In genomic region chr2:220931491-220931890, GRCh38 we compare ENCODE assay signal across 13 cellular contexts.
DNase-seq lines count a peak whose midpoint lies in the region; ATAC-seq, FAIRE-seq and TF ChIP-seq lines count a peak whose summit lies in the region.
"Had no signal": no experiment of that assay in that cellular context is flagged by ENCODE, and none has a peak within 500 bp of the region (broad histone marks: within the 10 kb centered on the region; RNA-seq: fewer than 3 reads in every experiment).

No MANE protein-coding gene starts in this region.

- dilution Hi-C loops in IMR-90 (cut with HindIII; ENCODE audit: low sequenced_read_pairs, unreplicated experiment), result no loop called here

- H3K9ac ChIP-seq in IMR-90 (ENCODE audit: low read depth, low read length) (no peak overlapping the region), adipocyte (ENCODE audit: low read length) (no peak overlapping the region)

- H3K9me1 ChIP-seq in IMR-90 (ENCODE audit: insufficient read depth, low read length), result 0 out of 2 replicates have a peak, but pooled peaks cover 3% of the 10 kb centered on the region

- no peak overlapping the region for H3K14ac ChIP-seq in IMR-90 (replicated peaks; ENCODE audit: low read depth, low read length)

- H4K91ac ChIP-seq in IMR-90 (ENCODE audit: insufficient read depth, low read depth, low read length), result no peak overlapping the region

- no peak for DNase-seq in IMR-90
- peak; percentile 51 for DNase-seq in adipocyte (ENCODE audit: low read depth)
- peak; percentile 6 for DNase-seq in fibroblast of mammary gland (ENCODE audit: low read depth)
- DNase-seq in frontal cortex (ENCODE audit: low spot score in 2 of 2), result no peak
- no peak for DNase-seq in activated T-cell treated with anti-CD3 and anti-CD28 coated beads, Interleukin-2, amount 50 U/mL, for 24 hours
- DNase-seq in CD4-positive, alpha-beta memory T cell, result no peak
- DNase-seq: DMS53, H9 had no signal

- H3K4me1 ChIP-seq in IMR-90 (ENCODE audit: control insufficient read depth, insufficient read depth, low read length), result peaks cover 12% of the 10 kb centered on the region
- peaks cover 16% of the 10 kb centered on the region for H3K4me1 ChIP-seq in adipocyte (ENCODE audit: control insufficient read depth, insufficient read depth, low read length)
- H3K4me1 ChIP-seq in CD4-positive, alpha-beta memory T cell (ENCODE audit: insufficient read depth, low read length), result no peaks in the 10 kb centered on the region

- no peak overlapping the region for H3K27ac Mint-ChIP-seq in activated T-cell treated with anti-CD3 and anti-CD28 coated beads, Interleukin-2, amount 50 U/mL, for 24 hours
- no peak overlapping the region for H3K27ac Mint-ChIP-seq in CD4-positive, alpha-beta memory T cell
- H3K27ac Mint-ChIP-seq: CD14-positive monocyte, GM23338, H9, IgD-negative memory B cell had no signal

- POLR2A ChIA-PET in IMR-90 (lab: Charles Lee; ENCODE audit: unreplicated experiment), result no interaction called here
- POLR2A ChIA-PET in CD4-positive, alpha-beta memory T cell (lab: Charles Lee; ENCODE audit: partially characterized antibody), result no interaction called here

- no peak overlapping the region for H3K4me3 Mint-ChIP-seq in activated T-cell treated with anti-CD3 and anti-CD28 coated beads, Interleukin-2, amount 50 U/mL, for 24 hours
- H3K4me3 Mint-ChIP-seq in CD4-positive, alpha-beta memory T cell, result no peak overlapping the region
- H3K4me3 Mint-ChIP-seq: CD14-positive monocyte, GM23338, H9, IgD-negative memory B cell had no signal

- H3K9me3 ChIP-seq in IMR-90 (ENCODE audit: control insufficient read depth, insufficient read depth, low read length) (peaks cover 15% of the 10 kb centered on the region), adipocyte (ENCODE audit: control insufficient read depth, low read length) (peaks cover 5% of the 10 kb centered on the region)
- H3K9me3 ChIP-seq in CD4-positive, alpha-beta memory T cell (ENCODE audit: control insufficient read depth in 1 of 2, low read length in 2 of 2), result no peaks in the 10 kb centered on the region

- H3K27me3 ChIP-seq in IMR-90 (ENCODE audit: control insufficient read depth, insufficient read depth, low read length) (peaks cover 19% of the 10 kb centered on the region), adipocyte (replicated peaks; ENCODE audit: control insufficient read depth, insufficient read depth, low read length) (no peaks in the 10 kb centered on the region)
- no peaks in the 10 kb centered on the region for H3K27me3 ChIP-seq in CD4-positive, alpha-beta memory T cell (ENCODE audit: insufficient read depth, low read length)

- no TSS peak for BruUV-seq in IMR-90 (replicated peaks; lab: Mats Ljungman, UMichigan)

- no peak overlapping the region for H4K8ac ChIP-seq in IMR-90 (ENCODE audit: low read depth in 2 of 2, low read length in 2 of 2)

- H2AK5ac ChIP-seq in IMR-90 (ENCODE audit: low read depth, low read length), result no peak overlapping the region

- CTCF ChIA-PET in IMR-90 (lab: Yijun Ruan, JAX), result interaction anchor here (1.1 kb wide), 1 partner anchor 17 kb away, joined by 3 read pairs; no protein-coding TSS in a partner anchor
- CTCF ChIA-PET in CD4-positive, alpha-beta memory T cell (lab: Charles Lee; ENCODE audit: partially characterized antibody), result no interaction called here

- H3K4ac ChIP-seq in IMR-90 (ENCODE audit: low read depth, low read length), result no peak overlapping the region

- no peaks in the 10 kb centered on the region for H4K20me1 ChIP-seq in IMR-90 (ENCODE audit: insufficient read depth, low read length)

- H3K27ac ChIP-seq in IMR-90 (ENCODE audit: insufficient read depth, low read length), result no peak overlapping the region
- no peak overlapping the region for H3K27ac ChIP-seq in CD4-positive, alpha-beta memory T cell (ENCODE audit: low read depth, low read length)

- TF ChIP-seq CTCF in IMR-90 (conservative IDR thresholded peaks at IDR 0.05; ENCODE audit: low read depth, low read length), result no peak
- no peak for TF ChIP-seq CTCF in fibroblast of mammary gland (conservative IDR thresholded peaks at IDR 0.05; ENCODE audit: control insufficient read depth, insufficient read depth, low read depth, low read length)

- H3K56ac ChIP-seq in IMR-90 (ENCODE audit: extremely low read depth, insufficient read depth, low read length), result no peak overlapping the region

- intact Hi-C loops in IMR-90 (cut with micrococcal nuclease), result loop anchor here (2.0 to 10.0 kb wide), 4 partner anchors 166 to 1197 kb away; partner anchors contain the start of gene EPHA4
- intact Hi-C loops in CD4-positive, alpha-beta memory T cell (cut with micrococcal nuclease), result no loop called here

- H3K79me1 ChIP-seq in IMR-90 (ENCODE audit: low read depth in 1 of 2, low read length in 2 of 2), result no peaks in the 10 kb centered on the region

- TF ChIP-seq RAD21 in IMR-90 (IDR thresholded peaks at IDR 0.05; ENCODE audit: low read length), result no peak

- TF ChIP-seq POLR2A in IMR-90 (IDR thresholded peaks at IDR 0.05; ENCODE audit: low read depth, low read length), result no peak

- no peak overlapping the region; the same call in 1 of the 2 replicates for H3K4me2 ChIP-seq in IMR-90 (ENCODE audit: low read depth, low read length)
- H3K4me2 ChIP-seq: GM23338 had no signal

- H2BK5ac ChIP-seq in IMR-90 (ENCODE audit: low read depth, low read length, poor library complexity, severe bottlenecking), result no peak overlapping the region

- H4K5ac ChIP-seq in IMR-90 (ENCODE audit: low read depth, low read length), result no peak overlapping the region

- H3K27me3 Mint-ChIP-seq in activated T-cell treated with anti-CD3 and anti-CD28 coated beads, Interleukin-2, amount 50 U/mL, for 24 hours, result no peaks in the 10 kb centered on the region
- H3K27me3 Mint-ChIP-seq in CD4-positive, alpha-beta memory T cell, result peaks cover 0 to 3% of the 10 kb centered on the region in 2 donors
- H3K27me3 Mint-ChIP-seq: IgD-negative memory B cell had no signal

- H2AK9ac ChIP-seq in IMR-90 (replicated peaks; ENCODE audit: low read depth, low read length, poor library complexity), result no peak overlapping the region

- no peak overlapping the region for H2AFZ ChIP-seq in IMR-90 (replicated peaks; ENCODE audit: low read length, poor library complexity)
- H2AFZ ChIP-seq: GM23338 had no signal

- no peak overlapping the region for H2BK15ac ChIP-seq in IMR-90 (ENCODE audit: low read depth, low read length)

- H3K36me3 ChIP-seq in IMR-90 (ENCODE audit: control insufficient read depth, insufficient read depth, low read length), result no peaks in the 10 kb centered on the region
- no peaks in the 10 kb centered on the region for H3K36me3 ChIP-seq in adipocyte (ENCODE audit: control insufficient read depth, insufficient read depth, low read length, severe bottlenecking)
- no peaks in the 10 kb centered on the region for H3K36me3 ChIP-seq in CD4-positive, alpha-beta memory T cell (ENCODE audit: insufficient read depth, low read length)

- H3K23ac ChIP-seq in IMR-90 (ENCODE audit: low read depth, low read length), result no peak overlapping the region

- in situ Hi-C loops in IMR-90 (cut with MboI; ENCODE audit: low sequenced_read_pairs), result no loop called here

- H3K9me3 Mint-ChIP-seq in activated T-cell treated with anti-CD3 and anti-CD28 coated beads, Interleukin-2, amount 50 U/mL, for 24 hours, result peaks cover 10% of the 10 kb centered on the region
- H3K9me3 Mint-ChIP-seq in CD4-positive, alpha-beta memory T cell, result peaks cover 0 to 23% (median 10%) of the 10 kb centered on the region in 8 donors

- H2BK20ac ChIP-seq in IMR-90 (ENCODE audit: low read depth, low read length), result no peak overlapping the region

- H3K18ac ChIP-seq in IMR-90 (ENCODE audit: low read depth, low read length), result peak overlapping the region; percentile 65

- no peak overlapping the region for H3K4me3 ChIP-seq in IMR-90 (ENCODE audit: insufficient read depth, low read depth, low read length)
- no peak overlapping the region for H3K4me3 ChIP-seq in adipocyte (ENCODE audit: low read length)
- no peak overlapping the region for H3K4me3 ChIP-seq in fibroblast of mammary gland (ENCODE audit: control insufficient read depth, low read depth, low read length)
- no peak overlapping the region for H3K4me3 ChIP-seq in CD4-positive, alpha-beta memory T cell (ENCODE audit: low read length in 2 of 2)
- H3K4me3 ChIP-seq: GM23338 had no signal

- no peak overlapping the region for H2BK120ac ChIP-seq in IMR-90 (ENCODE audit: low read depth, low read length)

- no peak for FAIRE-seq in frontal cortex (lab: Jason Lieb, UNC)
- FAIRE-seq: A204.1 had no signal

- ATAC-seq in IMR-90 (ENCODE audit: low read depth) (no peak), GM21515 (IDR thresholded peaks at IDR 0.05; ENCODE audit: unreplicated experiment) (no peak)
- ATAC-seq: GM23338 had no signal

- H3K36me3 Mint-ChIP-seq in activated T-cell treated with anti-CD3 and anti-CD28 coated beads, Interleukin-2, amount 50 U/mL, for 24 hours (ENCODE audit: low read depth), result no peaks in the 10 kb centered on the region
- no peaks in the 10 kb centered on the region for H3K36me3 Mint-ChIP-seq in CD4-positive, alpha-beta memory T cell
- H3K36me3 Mint-ChIP-seq: CD14-positive monocyte, IgD-negative memory B cell had no signal

- H3K4me1 Mint-ChIP-seq in activated T-cell treated with anti-CD3 and anti-CD28 coated beads, Interleukin-2, amount 50 U/mL, for 24 hours (ENCODE audit: low read depth), result peaks cover 7% of the 10 kb centered on the region
- no peaks in the 10 kb centered on the region for H3K4me1 Mint-ChIP-seq in CD4-positive, alpha-beta memory T cell
- H3K4me1 Mint-ChIP-seq: CD14-positive monocyte had no signal

TF ChIP-seq in IMR-90, 13 proteins besides CTCF, POLR2A, EP300 and RAD21 (continues in another document):
- TF ChIP-seq FOS (IDR thresholded peaks at IDR 0.05; ENCODE audit: low read depth, low read length) (no peak), CEBPB (IDR thresholded peaks at IDR 0.05; ENCODE audit: low read depth, low read length) (no peak), MXI1 (IDR thresholded peaks at IDR 0.05; ENCODE audit: borderline replicate concordance, low read depth, low read length) (no peak)
- TF ChIP-seq, protein P1, sequence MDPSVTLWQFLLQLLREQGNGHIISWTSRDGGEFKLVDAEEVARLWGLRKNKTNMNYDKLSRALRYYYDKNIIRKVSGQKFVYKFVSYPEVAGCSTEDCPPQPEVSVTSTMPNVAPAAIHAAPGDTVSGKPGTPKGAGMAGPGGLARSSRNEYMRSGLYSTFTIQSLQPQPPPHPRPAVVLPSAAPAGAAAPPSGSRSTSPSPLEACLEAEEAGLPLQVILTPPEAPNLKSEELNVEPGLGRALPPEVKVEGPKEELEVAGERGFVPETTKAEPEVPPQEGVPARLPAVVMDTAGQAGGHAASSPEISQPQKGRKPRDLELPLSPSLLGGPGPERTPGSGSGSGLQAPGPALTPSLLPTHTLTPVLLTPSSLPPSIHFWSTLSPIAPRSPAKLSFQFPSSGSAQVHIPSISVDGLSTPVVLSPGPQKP (IDR thresholded peaks at IDR 0.05; ENCODE audit: borderline replicate concordance, low read depth, low read length), result no peak
- TF ChIP-seq, protein P2, sequence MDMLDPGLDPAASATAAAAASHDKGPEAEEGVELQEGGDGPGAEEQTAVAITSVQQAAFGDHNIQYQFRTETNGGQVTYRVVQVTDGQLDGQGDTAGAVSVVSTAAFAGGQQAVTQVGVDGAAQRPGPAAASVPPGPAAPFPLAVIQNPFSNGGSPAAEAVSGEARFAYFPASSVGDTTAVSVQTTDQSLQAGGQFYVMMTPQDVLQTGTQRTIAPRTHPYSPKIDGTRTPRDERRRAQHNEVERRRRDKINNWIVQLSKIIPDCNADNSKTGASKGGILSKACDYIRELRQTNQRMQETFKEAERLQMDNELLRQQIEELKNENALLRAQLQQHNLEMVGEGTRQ (IDR thresholded peaks at IDR 0.05; ENCODE audit: low read depth, low read length), result no peak

Comparison
In these comparisons a context has a peak if more than half of its experiments do, and no peak if none do; other contexts are left out.
1. DNase-seq: peak in adipocyte (single experiment) and fibroblast of mammary gland (single experiment); none in IMR-90 (single experiment), frontal cortex (0 of 2), activated T-cell treated with anti-CD3 and anti-CD28 coated beads, Interleukin-2, amount 50 U/mL, for 24 hours (single experiment) and CD4-positive, alpha-beta memory T cell (0 of 5).